Comparison of ENCODE assay signal across 37 cellular contexts in the genomic region with DNA sequence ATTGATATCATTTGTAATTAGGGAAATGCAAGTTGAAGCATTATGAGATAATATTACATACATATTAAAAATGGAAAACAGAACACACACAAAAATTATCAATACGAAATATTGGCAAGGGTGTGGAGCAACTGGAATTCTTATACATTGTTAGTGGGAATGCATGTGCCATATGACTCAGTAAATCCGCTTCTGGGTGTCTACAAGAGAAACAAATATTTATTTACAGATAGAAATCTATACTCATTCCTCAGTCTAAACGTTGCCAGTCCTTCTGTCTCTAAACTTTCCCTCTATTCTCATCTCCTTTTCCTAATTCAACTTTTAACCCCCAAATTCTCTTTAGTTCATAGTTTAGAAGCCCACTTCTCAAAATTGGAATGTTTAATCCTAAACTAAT.
"Had no signal": no experiment of that assay in that cellular context is flagged by ENCODE, and none has a peak within 500 bp of the region (broad histone marks: within the 10 kb centered on the region; RNA-seq: fewer than 3 reads in every experiment).

No MANE protein-coding gene starts in this region.

- DNase-seq: activated effector memory CD4-positive, alpha-beta T cell treated with anti-CD3 and anti-CD28 coated beads, Interleukin-2, amount 50 U/mL, for 16 hours; activated effector memory CD4-positive, alpha-beta T cell treated with Interleukin-2 at 50 U/mL for 16 hours; activated gamma-delta T cell; activated gamma-delta T cell treated with Interleukin-2 at 50 U/mL for 16 hours; activated naive CD4-positive, alpha-beta T cell; activated naive CD4-positive, alpha-beta T cell treated with anti-CD3 and anti-CD28 coated beads for 36 hours; activated naive CD4-positive, alpha-beta T cell treated with anti-CD3 and anti-CD28 coated beads, Interleukin-2, amount 10 ng/mL, durations not matched to agents 7 days and 5 days; activated naive CD4-positive, alpha-beta T cell treated with anti-CD3 and anti-CD28 coated beads, Interleukin-2, amount 50 U/mL, for 16 hours; activated naive CD4-positive, alpha-beta T cell treated with Interleukin-2 at 50 U/mL for 16 hours; activated naive CD8-positive, alpha-beta T cell treated with anti-CD3 and anti-CD28 coated beads for 36 hours; activated naive CD8-positive, alpha-beta T cell treated with anti-CD3 and anti-CD28 coated beads, Interleukin-2, amount 10 ng/mL, durations not matched to agents 7 days and 5 days; activated naive CD8-positive, alpha-beta T cell treated with anti-CD3 and anti-CD28 coated beads, Interleukin-2, amount 50 U/mL, for 24 hours; activated T-cell treated with anti-CD3 and anti-CD28 coated beads, Interleukin-2, amount 50 U/mL, for 24 hours; activated T-cell treated with anti-CD3 and anti-CD28 coated beads, Interleukin-2, amount 50 U/mL, for 4 hours; activated T-cell treated with anti-CD3 and anti-CD28 coated beads, Interleukin-2, amount 50 U/mL, for 48 hours; activated T-cell treated with anti-CD3 and anti-CD28 coated beads, Interleukin-2, amount 50 U/mL, for 72 hours; adrenal gland; amniotic stem cell; amygdala; anterior cingulate cortex; aorta; body of pancreas; brain microvascular endothelial cell; caudate nucleus; central memory CD4-positive, alpha-beta T cell; cerebellar nuclear complex had no signal

- H3K4me3 ChIP-seq: adrenal gland, ascending aorta, body of pancreas, breast epithelium, cardiac muscle cell had no signal

- H3K36me3 Mint-ChIP-seq: activated naive CD4-positive, alpha-beta T cell treated with anti-CD3 and anti-CD28 coated beads, Interleukin-2, amount 10 ng/mL, durations not matched to agents 7 days and 5 days; activated naive CD4-positive, alpha-beta T cell treated with anti-CD3 and anti-CD28 coated beads, Interleukin-2, amount 50 U/mL, for 24 hours; activated naive CD4-positive, alpha-beta T cell treated with anti-CD3 and anti-CD28 coated beads, Interleukin-2, amount 50 U/mL, for 72 hours; activated naive CD8-positive, alpha-beta T cell; activated naive CD8-positive, alpha-beta T cell treated with anti-CD3 and anti-CD28 coated beads for 36 hours; activated naive CD8-positive, alpha-beta T cell treated with anti-CD3 and anti-CD28 coated beads, Interleukin-2, amount 10 ng/mL, durations not matched to agents 7 days and 5 days; brain had no signal

- H3K9me3 Mint-ChIP-seq: activated naive CD4-positive, alpha-beta T cell treated with anti-CD3 and anti-CD28 coated beads for 36 hours; activated naive CD4-positive, alpha-beta T cell treated with anti-CD3 and anti-CD28 coated beads, Interleukin-2, amount 10 ng/mL, durations not matched to agents 7 days and 5 days; activated naive CD4-positive, alpha-beta T cell treated with anti-CD3 and anti-CD28 coated beads, Interleukin-2, amount 50 U/mL, for 24 hours; activated naive CD4-positive, alpha-beta T cell treated with anti-CD3 and anti-CD28 coated beads, Interleukin-2, amount 50 U/mL, for 72 hours; activated naive CD8-positive, alpha-beta T cell treated with anti-CD3 and anti-CD28 coated beads, Interleukin-2, amount 10 ng/mL, durations not matched to agents 7 days and 5 days; activated naive CD8-positive, alpha-beta T cell treated with anti-CD3 and anti-CD28 coated beads, Interleukin-2, amount 50 U/mL, for 24 hours; activated T-cell treated with anti-CD3 and anti-CD28 coated beads, Interleukin-2, amount 50 U/mL, for 24 hours; activated T-cell treated with anti-CD3 and anti-CD28 coated beads, Interleukin-2, amount 50 U/mL, for 4 hours; activated T-helper 1 cell treated with anti-CD3 and anti-CD28 coated beads, Interleukin-12 subunit alpha, Interleukin-12 subunit beta, Interleukin-2, Interleukin-4 antibody, amounts not matched to agents 30 ng/mL and 10 ng/mL and 1 ng/mL, durations not matched to agents 14 hours and 24 hours and 36 hours; activated T-helper 17 cell treated with anti-CD3 and anti-CD28 coated beads, Interleukin-2, amount 50 U/mL, for 72 hours; activated T-helper 2 cell treated with anti-CD3 and anti-CD28 coated beads, Interferon-gamma antibody, Interleukin-2, Interleukin-4, amounts not matched to agents 10 μg/mL and 5 μg/mL and 100 μg/mL, durations not matched to agents 14 hours and 24 hours and 36 hours; brain had no signal

- H3K27me3 Mint-ChIP-seq: activated naive CD4-positive, alpha-beta T cell treated with anti-CD3 and anti-CD28 coated beads, Interleukin-2, amount 10 ng/mL, durations not matched to agents 7 days and 5 days; activated naive CD4-positive, alpha-beta T cell treated with anti-CD3 and anti-CD28 coated beads, Interleukin-2, amount 50 U/mL, for 24 hours; activated naive CD8-positive, alpha-beta T cell; activated naive CD8-positive, alpha-beta T cell treated with anti-CD3 and anti-CD28 coated beads for 36 hours; activated naive CD8-positive, alpha-beta T cell treated with anti-CD3 and anti-CD28 coated beads, Interleukin-2, amount 10 ng/mL, durations not matched to agents 7 days and 5 days; activated naive CD8-positive, alpha-beta T cell treated with anti-CD3 and anti-CD28 coated beads, Interleukin-2, amount 50 U/mL, for 24 hours; activated T-cell treated with anti-CD3 and anti-CD28 coated beads, Interleukin-2, amount 50 U/mL, for 24 hours; activated T-helper 17 cell treated with anti-CD3 and anti-CD28 coated beads, Interleukin-2, amount 50 U/mL, for 72 hours; brain; central memory CD8-positive, alpha-beta T cell had no signal

- H3K4me1 Mint-ChIP-seq: activated naive CD4-positive, alpha-beta T cell treated with anti-CD3 and anti-CD28 coated beads, Interleukin-2, amount 10 ng/mL, durations not matched to agents 7 days and 5 days; activated naive CD4-positive, alpha-beta T cell treated with anti-CD3 and anti-CD28 coated beads, Interleukin-2, amount 50 U/mL, for 24 hours; activated naive CD8-positive, alpha-beta T cell treated with anti-CD3 and anti-CD28 coated beads for 36 hours; activated naive CD8-positive, alpha-beta T cell treated with anti-CD3 and anti-CD28 coated beads, Interleukin-2, amount 10 ng/mL, durations not matched to agents 7 days and 5 days; activated naive CD8-positive, alpha-beta T cell treated with anti-CD3 and anti-CD28 coated beads, Interleukin-2, amount 50 U/mL, for 24 hours; activated T-helper 17 cell treated with anti-CD3 and anti-CD28 coated beads, Interleukin-2, amount 50 U/mL, for 72 hours; central memory CD8-positive, alpha-beta T cell had no signal

- ATAC-seq: activated naive CD4-positive, alpha-beta T cell treated with anti-CD3 and anti-CD28 coated beads, Interleukin-2, amount 50 U/mL, for 72 hours; activated naive CD8-positive, alpha-beta T cell treated with anti-CD3 and anti-CD28 coated beads, Interleukin-2, amount 50 U/mL, for 24 hours; activated T-cell treated with anti-CD3 and anti-CD28 coated beads, Interleukin-2, amount 50 U/mL, for 4 hours; activated T-cell treated with anti-CD3 and anti-CD28 coated beads, Interleukin-2, amount 50 U/mL, for 72 hours; activated T-helper 17 cell treated with anti-CD3 and anti-CD28 coated beads, Interleukin-2, amount 50 U/mL, for 72 hours; body of pancreas had no signal

- H3K27ac ChIP-seq: adrenal gland, ascending aorta, body of pancreas, brain microvascular endothelial cell, breast epithelium, cardiac muscle cell had no signal

- H3K4me3 Mint-ChIP-seq: activated naive CD4-positive, alpha-beta T cell treated with anti-CD3 and anti-CD28 coated beads for 36 hours; activated naive CD4-positive, alpha-beta T cell treated with anti-CD3 and anti-CD28 coated beads, Interleukin-2, amount 10 ng/mL, durations not matched to agents 7 days and 5 days; activated naive CD4-positive, alpha-beta T cell treated with anti-CD3 and anti-CD28 coated beads, Interleukin-2, amount 50 U/mL, for 24 hours; activated naive CD8-positive, alpha-beta T cell; activated naive CD8-positive, alpha-beta T cell treated with anti-CD3 and anti-CD28 coated beads for 36 hours; activated naive CD8-positive, alpha-beta T cell treated with anti-CD3 and anti-CD28 coated beads, Interleukin-2, amount 10 ng/mL, durations not matched to agents 7 days and 5 days; activated naive CD8-positive, alpha-beta T cell treated with anti-CD3 and anti-CD28 coated beads, Interleukin-2, amount 50 U/mL, for 24 hours; activated T-cell treated with anti-CD3 and anti-CD28 coated beads, Interleukin-2, amount 50 U/mL, for 24 hours; activated T-cell treated with anti-CD3 and anti-CD28 coated beads, Interleukin-2, amount 50 U/mL, for 4 hours; activated T-cell treated with anti-CD3 and anti-CD28 coated beads, Interleukin-2, amount 50 U/mL, for 72 hours; activated T-helper 1 cell treated with anti-CD3 and anti-CD28 coated beads, Interleukin-12 subunit alpha, Interleukin-12 subunit beta, Interleukin-2, Interleukin-4 antibody, amounts not matched to agents 30 ng/mL and 10 ng/mL and 1 ng/mL, durations not matched to agents 14 hours and 24 hours and 36 hours; activated T-helper 17 cell treated with anti-CD3 and anti-CD28 coated beads, Interleukin-2, amount 50 U/mL, for 72 hours; brain; central memory CD8-positive, alpha-beta T cell had no signal

- H3K27ac Mint-ChIP-seq: activated naive CD4-positive, alpha-beta T cell treated with anti-CD3 and anti-CD28 coated beads for 36 hours; activated naive CD4-positive, alpha-beta T cell treated with anti-CD3 and anti-CD28 coated beads, Interleukin-2, amount 10 ng/mL, durations not matched to agents 7 days and 5 days; activated naive CD4-positive, alpha-beta T cell treated with anti-CD3 and anti-CD28 coated beads, Interleukin-2, amount 50 U/mL, for 24 hours; activated naive CD4-positive, alpha-beta T cell treated with anti-CD3 and anti-CD28 coated beads, Interleukin-2, amount 50 U/mL, for 72 hours; activated naive CD8-positive, alpha-beta T cell; activated naive CD8-positive, alpha-beta T cell treated with anti-CD3 and anti-CD28 coated beads for 36 hours; activated naive CD8-positive, alpha-beta T cell treated with anti-CD3 and anti-CD28 coated beads, Interleukin-2, amount 10 ng/mL, durations not matched to agents 7 days and 5 days; activated naive CD8-positive, alpha-beta T cell treated with anti-CD3 and anti-CD28 coated beads, Interleukin-2, amount 50 U/mL, for 24 hours; activated T-cell treated with anti-CD3 and anti-CD28 coated beads, Interleukin-2, amount 50 U/mL, for 24 hours; activated T-cell treated with anti-CD3 and anti-CD28 coated beads, Interleukin-2, amount 50 U/mL, for 72 hours; activated T-helper 1 cell treated with anti-CD3 and anti-CD28 coated beads, Interleukin-12 subunit alpha, Interleukin-12 subunit beta, Interleukin-2, Interleukin-4 antibody, amounts not matched to agents 30 ng/mL and 10 ng/mL and 1 ng/mL, durations not matched to agents 14 hours and 24 hours and 36 hours; activated T-helper 17 cell treated with anti-CD3 and anti-CD28 coated beads, Interleukin-2, amount 50 U/mL, for 72 hours; activated T-helper 2 cell treated with anti-CD3 and anti-CD28 coated beads, Interferon-gamma antibody, Interleukin-2, Interleukin-4, amounts not matched to agents 10 μg/mL and 5 μg/mL and 100 μg/mL, durations not matched to agents 14 hours and 24 hours and 36 hours; brain had no signal

- H3K27me3 ChIP-seq: adrenal gland, ascending aorta, body of pancreas, brain microvascular endothelial cell, breast epithelium, cardiac muscle cell had no signal

- H3K4me1 ChIP-seq: adrenal gland, ascending aorta, body of pancreas, breast epithelium had no signal

- H3K36me3 ChIP-seq: adrenal gland, ascending aorta, brain microvascular endothelial cell, breast epithelium, cardiac muscle cell had no signal

- H3K9me3 ChIP-seq: adrenal gland, ascending aorta, body of pancreas, breast epithelium had no signal
